In the genomic region with DNA sequence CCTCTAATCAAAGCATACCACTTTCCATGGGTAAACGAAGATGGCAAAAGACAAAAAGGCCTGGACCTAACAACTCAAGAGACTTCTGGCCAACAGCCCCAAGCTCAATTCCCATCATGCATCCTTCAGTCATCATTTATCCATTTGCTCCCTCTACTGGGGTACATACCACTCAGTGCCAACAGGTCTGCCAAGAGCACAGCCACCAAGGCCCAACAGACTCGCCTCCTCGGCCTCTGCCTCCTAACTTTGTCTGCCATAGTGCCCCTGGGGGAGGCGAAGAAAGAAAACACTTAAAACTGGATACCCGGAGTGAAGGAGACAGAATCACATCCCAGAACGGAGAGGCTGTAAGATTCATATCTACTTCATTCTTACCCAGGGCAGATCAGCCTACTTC, we compare ENCODE assay signal across 6 cellular contexts. TPM values are rescaled to one million over a fixed set of nuclear protein-coding genes. Genes with fewer than 3 reads are reported as not detected.
DNase-seq lines count a peak whose midpoint lies in the region; ATAC-seq and TF ChIP-seq lines count a peak whose summit lies in the region.

No MANE protein-coding gene starts in this region.

- H3K36me3 ChIP-seq in left lung: peaks cover 0 to 46% of the 10 kb centered on the region in 2 donors

- H3K9me3 ChIP-seq in left lung: no peaks in the 10 kb centered on the region

- H3K27ac ChIP-seq in left lung: no peak overlapping the region

- POLR2A ChIA-PET in activated CD8-positive, alpha-beta T cell treated with anti-CD3 and anti-CD28 coated beads, Interleukin-2, amount 10 ng/mL, durations not matched to agents 7 days and 5 days (lab: Charles Lee): interaction anchor here (0.5 to 4.1 kb wide), 14 partner anchors 8 to 269 kb away, joined by 3 to 28 read pairs (median 6); a partner anchor contains a TSS

- H3K27me3 Mint-ChIP-seq in activated CD8-positive, alpha-beta T cell treated with anti-CD3 and anti-CD28 coated beads, Interleukin-2, amount 10 ng/mL, durations not matched to agents 7 days and 5 days (ENCODE audit: low read depth): no peaks in the 10 kb centered on the region

- peaks cover 58% of the 10 kb centered on the region for H3K36me3 Mint-ChIP-seq in activated CD8-positive, alpha-beta T cell treated with anti-CD3 and anti-CD28 coated beads, Interleukin-2, amount 10 ng/mL, durations not matched to agents 7 days and 5 days (ENCODE audit: low read depth)

- peaks cover 30% of the 10 kb centered on the region for H3K4me1 Mint-ChIP-seq in activated CD8-positive, alpha-beta T cell treated with anti-CD3 and anti-CD28 coated beads, Interleukin-2, amount 10 ng/mL, durations not matched to agents 7 days and 5 days (ENCODE audit: low read depth)

- no peak for ATAC-seq in activated CD8-positive, alpha-beta T cell treated with anti-CD3 and anti-CD28 coated beads, Interleukin-2, amount 10 ng/mL, durations not matched to agents 7 days and 5 days
- ATAC-seq in left lung: no peak
- ATAC-seq in HG03108 (IDR thresholded peaks at IDR 0.05; ENCODE audit: unreplicated experiment): no peak
- ATAC-seq in HG02981 (IDR thresholded peaks at IDR 0.05; ENCODE audit: unreplicated experiment): no peak

- CTCF ChIA-PET in activated CD8-positive, alpha-beta T cell treated with anti-CD3 and anti-CD28 coated beads, Interleukin-2, amount 10 ng/mL, durations not matched to agents 7 days and 5 days (lab: Charles Lee): interaction anchor here (0.8 to 2.6 kb wide), 12 partner anchors 12 to 366 kb away, joined by 3 to 12 read pairs (median 4); a partner anchor contains a TSS

- no peak for TF ChIP-seq CTCF in left lung (IDR thresholded peaks at IDR 0.05)

- peaks cover 20 to 34% of the 10 kb centered on the region in 2 donors for H3K4me1 ChIP-seq in left lung

- no peaks in the 10 kb centered on the region for H3K27me3 ChIP-seq in left lung

- intact Hi-C loops in left lung (cut with DNase I): no loop called here

- H3K9me3 Mint-ChIP-seq in activated CD8-positive, alpha-beta T cell treated with anti-CD3 and anti-CD28 coated beads, Interleukin-2, amount 10 ng/mL, durations not matched to agents 7 days and 5 days (ENCODE audit: insufficient read depth): no peaks in the 10 kb centered on the region

- peak overlapping the region; percentile 97 for H3K4me3 Mint-ChIP-seq in activated CD8-positive, alpha-beta T cell treated with anti-CD3 and anti-CD28 coated beads, Interleukin-2, amount 10 ng/mL, durations not matched to agents 7 days and 5 days

- peak overlapping the region; percentile 84 to 97 for H3K4me3 ChIP-seq in left lung

- DNase-seq in activated CD8-positive, alpha-beta memory T cell treated with anti-CD3 and anti-CD28 coated beads for 24 hours: peak; percentile 68
- no peak for DNase-seq in activated CD8-positive, alpha-beta memory T cell treated with anti-CD3 and anti-CD28 coated beads, Interleukin-2, amount 50 U/mL, for 4 hours
- peak; percentile 32 for DNase-seq in activated CD8-positive, alpha-beta T cell treated with anti-CD3 and anti-CD28 coated beads, Interleukin-2, amount 10 ng/mL, durations not matched to agents 7 days and 5 days
- DNase-seq in left lung: no peak

- H3K27ac Mint-ChIP-seq in activated CD8-positive, alpha-beta T cell treated with anti-CD3 and anti-CD28 coated beads, Interleukin-2, amount 10 ng/mL, durations not matched to agents 7 days and 5 days: peak overlapping the region; percentile 78

RNA-seq across cellular contexts. Expression of a gene that starts 1.1 kb away (rescaled TPM):
- 100 to 1,000 TPM; 133 to 135 TPM for total RNA-seq in activated CD8-positive, alpha-beta T cell treated with anti-CD3 and anti-CD28 coated beads, Interleukin-2, amount 10 ng/mL, durations not matched to agents 7 days and 5 days
- 100 to 1,000 TPM; 147 to 272 TPM for total RNA-seq in left lung

RNA-seq across cellular contexts. Expression of a gene that starts 11.7 kb away (rescaled TPM):
- 10 to 100 TPM; 30.8 to 31.6 TPM for total RNA-seq in activated CD8-positive, alpha-beta T cell treated with anti-CD3 and anti-CD28 coated beads, Interleukin-2, amount 10 ng/mL, durations not matched to agents 7 days and 5 days
- total RNA-seq in left lung: 10 to 100 TPM; 30.5 to 35.0 TPM

RNA-seq across cellular contexts. Expression of a gene that starts 25.2 kb away (rescaled TPM):
- 10 to 100 TPM; 22.4 to 26.6 TPM for total RNA-seq in activated CD8-positive, alpha-beta T cell treated with anti-CD3 and anti-CD28 coated beads, Interleukin-2, amount 10 ng/mL, durations not matched to agents 7 days and 5 days
- 10 to 100 TPM; 17.8 to 19.8 TPM for total RNA-seq in left lung

RNA-seq across cellular contexts. Expression of a gene that starts 28.8 kb away (rescaled TPM):
- 10 to 100 TPM; 31.0 to 32.5 TPM for total RNA-seq in activated CD8-positive, alpha-beta T cell treated with anti-CD3 and anti-CD28 coated beads, Interleukin-2, amount 10 ng/mL, durations not matched to agents 7 days and 5 days
- 10 to 100 TPM; 16.5 to 32.0 TPM for total RNA-seq in left lung

RNA-seq across cellular contexts. Expression of a gene that starts 37.3 kb away (rescaled TPM):
- total RNA-seq in activated CD8-positive, alpha-beta T cell treated with anti-CD3 and anti-CD28 coated beads, Interleukin-2, amount 10 ng/mL, durations not matched to agents 7 days and 5 days: 10 to 100 TPM; 58.6 to 65.0 TPM
- total RNA-seq in left lung: 10 to 100 TPM; 57.1 to 66.3 TPM

Comparison
In these comparisons a context has a peak if more than half of its experiments do, and no peak if none do; other contexts are left out.
1. DNase-seq: peak in activated CD8-positive, alpha-beta memory T cell treated with anti-CD3 and anti-CD28 coated beads for 24 hours (single experiment) and activated CD8-positive, alpha-beta T cell treated with anti-CD3 and anti-CD28 coated beads, Interleukin-2, amount 10 ng/mL, durations not matched to agents 7 days and 5 days (single experiment); none in activated CD8-positive, alpha-beta memory T cell treated with anti-CD3 and anti-CD28 coated beads, Interleukin-2, amount 50 U/mL, for 4 hours (single experiment) and left lung (0 of 2).